Comparison of ENCODE assay signal across 40 cellular contexts in genomic region chr10:30596037-30596436, GRCh38. TPM values are rescaled to one million over a fixed set of nuclear protein-coding genes. Genes with fewer than 3 reads are reported as not detected.
"Had no signal": no experiment of that assay in that cellular context is flagged by ENCODE, and none has a peak within 500 bp of the region (broad histone marks: within the 10 kb centered on the region; RNA-seq: fewer than 3 reads in every experiment).

No MANE protein-coding gene starts in this region.

- H3K4me3 ChIP-seq: adrenal gland, breast epithelium, cardiac muscle cell, coronary artery, dorsolateral prefrontal cortex, esophagus muscularis mucosa, gastrocnemius medialis had no signal

- H3K9me3 Mint-ChIP-seq: activated B cell treated with CpG ODN at 0.5 μM for 24 hours; activated CD8-positive, alpha-beta T cell treated with anti-CD3 and anti-CD28 coated beads for 36 hours; activated naive CD4-positive, alpha-beta T cell treated with anti-CD3 and anti-CD28 coated beads for 36 hours; activated naive CD4-positive, alpha-beta T cell treated with anti-CD3 and anti-CD28 coated beads, Interleukin-2, amount 50 U/mL, for 24 hours; activated naive CD8-positive, alpha-beta T cell treated with anti-CD3 and anti-CD28 coated beads for 36 hours; activated naive CD8-positive, alpha-beta T cell treated with anti-CD3 and anti-CD28 coated beads, Interleukin-2, amount 50 U/mL, for 24 hours; activated T-helper 1 cell treated with anti-CD3 and anti-CD28 coated beads, Interleukin-12 subunit alpha, Interleukin-12 subunit beta, Interleukin-2, Interleukin-4 antibody, amounts not matched to agents 30 ng/mL and 10 ng/mL and 1 ng/mL, durations not matched to agents 14 hours and 24 hours and 36 hours; activated T-helper 2 cell treated with anti-CD3 and anti-CD28 coated beads, Interferon-gamma antibody, Interleukin-2, Interleukin-4, amounts not matched to agents 10 μg/mL and 5 μg/mL and 100 μg/mL, durations not matched to agents 14 hours and 24 hours and 36 hours; T-helper 2 cell treated with Interferon-gamma antibody and Interleukin-4, amounts not matched to agents 5 μg/mL and 100 μg/mL, for 36 hours had no signal

- H3K27ac Mint-ChIP-seq: activated B cell treated with CpG ODN at 0.5 μM for 24 hours; activated CD8-positive, alpha-beta memory T cell treated with anti-CD3 and anti-CD28 coated beads, Interleukin-2, amount 10 ng/mL, durations not matched to agents 7 days and 5 days; activated CD8-positive, alpha-beta T cell treated with anti-CD3 and anti-CD28 coated beads for 36 hours; activated naive CD4-positive, alpha-beta T cell treated with anti-CD3 and anti-CD28 coated beads for 36 hours; activated naive CD4-positive, alpha-beta T cell treated with anti-CD3 and anti-CD28 coated beads, Interleukin-2, amount 50 U/mL, for 24 hours; activated naive CD8-positive, alpha-beta T cell treated with anti-CD3 and anti-CD28 coated beads for 36 hours; activated naive CD8-positive, alpha-beta T cell treated with anti-CD3 and anti-CD28 coated beads, Interleukin-2, amount 50 U/mL, for 24 hours; activated T-helper 1 cell treated with anti-CD3 and anti-CD28 coated beads, Interleukin-12 subunit alpha, Interleukin-12 subunit beta, Interleukin-2, Interleukin-4 antibody, amounts not matched to agents 30 ng/mL and 10 ng/mL and 1 ng/mL, durations not matched to agents 14 hours and 24 hours and 36 hours; activated T-helper 2 cell treated with anti-CD3 and anti-CD28 coated beads, Interferon-gamma antibody, Interleukin-2, Interleukin-4, amounts not matched to agents 10 μg/mL and 5 μg/mL and 100 μg/mL, durations not matched to agents 14 hours and 24 hours and 36 hours; dendritic cell treated with granulocyte-macrophage colony-stimulating factor and Interleukin-4, amounts not matched to agents 40 ng/mL and 50 ng/mL, for 4 days; T-helper 17 cell; T-helper 2 cell treated with Interferon-gamma antibody and Interleukin-4, amounts not matched to agents 5 μg/mL and 100 μg/mL, for 36 hours had no signal

- H3K4me1 Mint-ChIP-seq: activated naive CD4-positive, alpha-beta T cell treated with anti-CD3 and anti-CD28 coated beads, Interleukin-2, amount 50 U/mL, for 24 hours; activated naive CD8-positive, alpha-beta T cell treated with anti-CD3 and anti-CD28 coated beads, Interleukin-2, amount 50 U/mL, for 24 hours had no signal

- H3K27ac ChIP-seq: adrenal gland, breast epithelium, cardiac muscle cell, coronary artery, dorsolateral prefrontal cortex, esophagus muscularis mucosa, foreskin keratinocyte, gastrocnemius medialis, WERI-Rb-1 had no signal

- DNase-seq: activated B cell treated with CpG ODN at 0.5 μM for 24 hours; activated CD4-positive, alpha-beta T cell treated with anti-CD3 and anti-CD28 coated beads for 48 hours; activated CD4-positive, alpha-beta T cell treated with anti-CD3 and anti-CD28 coated beads, Interleukin-2, amount 50 U/mL, for 1 hour; activated CD4-positive, alpha-beta T cell treated with anti-CD3 and anti-CD28 coated beads, Interleukin-2, amount 50 U/mL, for 48 hours; activated CD8-positive, alpha-beta memory T cell treated with anti-CD3 and anti-CD28 coated beads, Interleukin-2, amount 10 ng/mL, durations not matched to agents 7 days and 5 days; activated CD8-positive, alpha-beta memory T cell treated with anti-CD3 and anti-CD28 coated beads, Interleukin-2, amount 50 U/mL, for 4 hours; activated CD8-positive, alpha-beta T cell treated with anti-CD3 and anti-CD28 coated beads for 36 hours; activated effector memory CD4-positive, alpha-beta T cell treated with anti-CD3 and anti-CD28 coated beads, Interleukin-2, amount 50 U/mL, for 16 hours; activated naive CD4-positive, alpha-beta T cell treated with anti-CD3 and anti-CD28 coated beads for 36 hours; activated naive CD8-positive, alpha-beta T cell treated with anti-CD3 and anti-CD28 coated beads for 36 hours; activated naive CD8-positive, alpha-beta T cell treated with anti-CD3 and anti-CD28 coated beads, Interleukin-2, amount 50 U/mL, for 24 hours; activated T-cell treated with anti-CD3 and anti-CD28 coated beads, Interleukin-2, amount 50 U/mL, for 1 hour; activated T-cell treated with anti-CD3 and anti-CD28 coated beads, Interleukin-2, amount 50 U/mL, for 48 hours; adrenal gland; amygdala; aorta; central memory CD4-positive, alpha-beta T cell; cerebellar nuclear complex; dorsolateral prefrontal cortex; effector memory CD4-positive, alpha-beta T cell; erythroblast; foreskin keratinocyte; gastrocnemius medialis; glutamatergic neuron; T-helper 1 cell; T-helper 17 cell; T1000; WERI-Rb-1 had no signal

- H3K4me3 Mint-ChIP-seq: activated B cell treated with CpG ODN at 0.5 μM for 24 hours; activated CD8-positive, alpha-beta memory T cell treated with anti-CD3 and anti-CD28 coated beads, Interleukin-2, amount 10 ng/mL, durations not matched to agents 7 days and 5 days; activated CD8-positive, alpha-beta T cell treated with anti-CD3 and anti-CD28 coated beads for 36 hours; activated naive CD4-positive, alpha-beta T cell treated with anti-CD3 and anti-CD28 coated beads for 36 hours; activated naive CD4-positive, alpha-beta T cell treated with anti-CD3 and anti-CD28 coated beads, Interleukin-2, amount 50 U/mL, for 24 hours; activated naive CD8-positive, alpha-beta T cell treated with anti-CD3 and anti-CD28 coated beads for 36 hours; activated naive CD8-positive, alpha-beta T cell treated with anti-CD3 and anti-CD28 coated beads, Interleukin-2, amount 50 U/mL, for 24 hours; activated T-helper 1 cell treated with anti-CD3 and anti-CD28 coated beads, Interleukin-12 subunit alpha, Interleukin-12 subunit beta, Interleukin-2, Interleukin-4 antibody, amounts not matched to agents 30 ng/mL and 10 ng/mL and 1 ng/mL, durations not matched to agents 14 hours and 24 hours and 36 hours; dendritic cell treated with granulocyte-macrophage colony-stimulating factor and Interleukin-4, amounts not matched to agents 40 ng/mL and 50 ng/mL, for 4 days; T-helper 17 cell; T-helper 2 cell treated with Interferon-gamma antibody and Interleukin-4, amounts not matched to agents 5 μg/mL and 100 μg/mL, for 36 hours had no signal

- H3K4me1 ChIP-seq: adrenal gland, breast epithelium, foreskin keratinocyte, gastrocnemius medialis had no signal

- H3K36me3 Mint-ChIP-seq: activated CD8-positive, alpha-beta memory T cell treated with anti-CD3 and anti-CD28 coated beads, Interleukin-2, amount 10 ng/mL, durations not matched to agents 7 days and 5 days; activated naive CD4-positive, alpha-beta T cell treated with anti-CD3 and anti-CD28 coated beads, Interleukin-2, amount 50 U/mL, for 24 hours; activated naive CD8-positive, alpha-beta T cell treated with anti-CD3 and anti-CD28 coated beads for 36 hours; brain had no signal

- H3K36me3 ChIP-seq: adrenal gland, breast epithelium, cardiac muscle cell, esophagus muscularis mucosa, gastrocnemius medialis, WERI-Rb-1 had no signal

- ATAC-seq: activated CD4-positive, CD25-positive, alpha-beta regulatory T cell treated with anti-CD3 and anti-CD28 coated beads, Interleukin-2, amount 50 U/mL, for 24 hours; activated CD8-positive, alpha-beta memory T cell treated with anti-CD3 and anti-CD28 coated beads, Interleukin-2, amount 10 ng/mL, durations not matched to agents 7 days and 5 days; activated CD8-positive, alpha-beta T cell treated with anti-CD3 and anti-CD28 coated beads for 36 hours; activated naive CD8-positive, alpha-beta T cell treated with anti-CD3 and anti-CD28 coated beads, Interleukin-2, amount 50 U/mL, for 24 hours; foreskin keratinocyte; gastrocnemius medialis; T-helper 17 cell had no signal

- H3K27me3 ChIP-seq: adrenal gland, breast epithelium, cardiac muscle cell, esophagus muscularis mucosa, gastrocnemius medialis had no signal

- H3K27me3 Mint-ChIP-seq: activated naive CD4-positive, alpha-beta T cell treated with anti-CD3 and anti-CD28 coated beads, Interleukin-2, amount 50 U/mL, for 24 hours had no signal

- H3K9me3 ChIP-seq: adrenal gland, breast epithelium, esophagus muscularis mucosa, gastrocnemius medialis had no signal

RNA-seq across cellular contexts. Expression of gene LYZL2, which starts 33.5 kb away (rescaled TPM):
- total RNA-seq: activated B cell treated with CpG ODN at 0.5 μM for 24 hours; activated CD8-positive, alpha-beta memory T cell treated with anti-CD3 and anti-CD28 coated beads for 36 hours; activated CD8-positive, alpha-beta memory T cell treated with anti-CD3 and anti-CD28 coated beads, Interleukin-2, amount 10 ng/mL, durations not matched to agents 7 days and 5 days; activated CD8-positive, alpha-beta T cell treated with anti-CD3 and anti-CD28 coated beads for 36 hours; activated naive CD4-positive, alpha-beta T cell treated with anti-CD3 and anti-CD28 coated beads for 36 hours; activated naive CD8-positive, alpha-beta T cell treated with anti-CD3 and anti-CD28 coated beads for 36 hours; activated T-helper 1 cell treated with anti-CD3 and anti-CD28 coated beads, Interleukin-12 subunit alpha, Interleukin-12 subunit beta, Interleukin-2, Interleukin-4 antibody, amounts not matched to agents 30 ng/mL and 10 ng/mL and 1 ng/mL, durations not matched to agents 14 hours and 24 hours and 36 hours; activated T-helper 2 cell treated with anti-CD3 and anti-CD28 coated beads, Interferon-gamma antibody, Interleukin-2, Interleukin-4, amounts not matched to agents 10 μg/mL and 5 μg/mL and 100 μg/mL, durations not matched to agents 14 hours and 24 hours and 36 hours; adrenal gland; aorta; breast epithelium; cardiac muscle cell; dorsolateral prefrontal cortex; esophagus muscularis mucosa; foreskin keratinocyte; gastrocnemius medialis; T-helper 17 cell had no signal
